In the genomic region with DNA sequence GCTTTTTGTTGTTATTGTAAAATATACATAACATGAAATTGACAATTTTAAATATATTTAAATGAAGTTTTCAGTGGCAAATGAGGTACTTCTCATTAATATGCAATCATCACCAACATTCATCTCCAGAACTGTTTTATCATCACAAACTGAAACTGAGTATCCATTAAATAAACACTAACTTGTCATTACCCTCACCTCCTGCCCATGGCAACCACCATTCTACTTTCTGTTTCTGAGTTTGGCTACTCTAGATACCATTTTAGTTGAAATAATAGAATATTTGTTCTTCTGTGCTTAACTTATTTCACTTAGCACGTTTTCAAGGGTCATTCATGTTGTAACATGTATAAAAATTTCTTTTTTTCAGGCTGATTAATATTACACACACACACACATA, we compare ENCODE assay signal across 32 cellular contexts.
"Had no signal": no experiment of that assay in that cellular context is flagged by ENCODE, and none has a peak within 500 bp of the region (broad histone marks: within the 10 kb centered on the region; RNA-seq: fewer than 3 reads in every experiment).

No MANE protein-coding gene starts in this region.

- H3K4me2 ChIP-seq: SK-N-SH had no signal

- DNase-seq: Kasumi-1, MG63, NCI-H1048, NCI-H1092 treated with DMSO at 0.1 percent for 48 hours, NCI-H1105 treated with DMSO at 0.1 percent for 48 hours, NCI-H1417, NCI-H1436, NCI-H146, NCI-H1694, NCI-H187, NCI-H1930, NCI-H2029 treated with DMSO at 0.1 percent for 48 hours, NCI-H2081 treated with DMSO at 0.1 percent for 48 hours, NCI-H2107, NCI-H2171 treated with DMSO at 0.1 percent for 48 hours, NCI-H2227 treated with DMSO at 0.1 percent for 48 hours, NCI-H345, NCI-H446, NCI-H510A treated with DMSO at 0.1 percent for 48 hours, NCI-H524 treated with DMSO at 0.1 percent for 48 hours, NCI-H69, NCI-H748 treated with DMSO at 0.1 percent for 48 hours, NCI-H82, PC-3, Peyer's patch, Right ventricle myocardium superior, RPMI8226, SHP77 treated with DMSO at 0.1 percent for 48 hours, SK-N-SH, SW 1271, T-helper 17 cell had no signal

- H3K36me3 ChIP-seq: MG63, Peyer's patch, SJSA1 had no signal

- H3K4me1 ChIP-seq: Peyer's patch, SJSA1 had no signal

- H3K9me3 ChIP-seq: MG63, Peyer's patch, SJSA1, SK-N-SH had no signal

- H3K27me3 ChIP-seq: MG63, Peyer's patch, SJSA1 had no signal

- ATAC-seq: PC-3, T-helper 17 cell had no signal

- H3K27ac ChIP-seq: Peyer's patch, SJSA1 had no signal

- H3K4me3 ChIP-seq: MG63, Peyer's patch, SJSA1 had no signal

- H3K9ac ChIP-seq: SK-N-SH had no signal
